ENCODE assay signal across 22 cellular contexts in the genomic region with DNA sequence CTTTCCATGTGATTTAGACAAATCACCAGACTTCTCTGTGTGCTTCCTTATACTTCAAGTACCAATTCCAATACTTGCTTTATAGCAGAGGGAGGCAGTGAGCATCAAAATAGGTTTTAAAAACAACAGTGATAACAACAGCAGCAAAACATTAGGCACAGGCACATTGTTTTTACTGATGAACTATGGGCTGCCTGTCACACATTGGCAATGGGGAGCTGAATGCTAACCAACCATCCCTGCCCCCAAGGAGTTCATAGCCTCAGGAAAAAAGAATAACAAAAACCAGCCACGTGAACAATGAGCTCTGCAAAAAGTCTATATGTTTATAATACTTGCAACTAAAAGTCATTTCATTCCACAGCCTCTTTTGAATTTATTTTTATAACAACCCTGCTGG.
DNase-seq lines count a peak whose midpoint lies in the region; ATAC-seq, FAIRE-seq and TF ChIP-seq lines count a peak whose summit lies in the region.
"Had no signal": no experiment of that assay in that cellular context is flagged by ENCODE, and none has a peak within 500 bp of the region (broad histone marks: within the 10 kb centered on the region; RNA-seq: fewer than 3 reads in every experiment).

No MANE protein-coding gene starts in this region.

- H3K4me1 ChIP-seq in HUES48 (ENCODE audit: control insufficient read depth, insufficient read depth, low read length): peaks cover 28% of the 10 kb centered on the region
- H3K4me1 ChIP-seq: pancreas had no signal

- TF ChIP-seq CTCF in glutamatergic neuron (IDR thresholded peaks at IDR 0.05; ENCODE audit: partially characterized antibody, unreplicated experiment): no peak
- no peak for TF ChIP-seq CTCF in nephron progenitor cell (IDR thresholded peaks at IDR 0.05)
- no peak for TF ChIP-seq CTCF in coronary artery (IDR thresholded peaks at IDR 0.05)

- no peak overlapping the region for H3K4me3 Mint-ChIP-seq in glutamatergic neuron (ENCODE audit: unreplicated experiment)
- no peak overlapping the region for H3K4me3 Mint-ChIP-seq in stimulated activated memory B cell treated with anti-CD40 and anti-IgM and Interleukin-4, amounts not matched to agents 10 μg/mL and 1 μg/mL and 100 μg/mL, for 72 hours
- no peak overlapping the region for H3K4me3 Mint-ChIP-seq in nephron progenitor cell
- H3K4me3 Mint-ChIP-seq: activated CD4-positive, alpha-beta T cell treated with anti-CD3 and anti-CD28 coated beads for 36 hours; activated CD8-positive, alpha-beta memory T cell treated with anti-CD3 and anti-CD28 coated beads, Interleukin-2, amount 10 ng/mL, durations not matched to agents 7 days and 5 days had no signal

- H3K27me3 Mint-ChIP-seq in glutamatergic neuron (ENCODE audit: unreplicated experiment) (no peaks in the 10 kb centered on the region), nephron progenitor cell (ENCODE audit: low read depth, poor library complexity) (peaks cover 4% of the 10 kb centered on the region)
- no peaks in the 10 kb centered on the region for H3K27me3 Mint-ChIP-seq in stimulated activated memory B cell treated with anti-CD40 and anti-IgM and Interleukin-4, amounts not matched to agents 10 μg/mL and 1 μg/mL and 100 μg/mL, for 72 hours
- H3K27me3 Mint-ChIP-seq: activated CD4-positive, alpha-beta T cell treated with anti-CD3 and anti-CD28 coated beads for 36 hours; activated CD8-positive, alpha-beta memory T cell treated with anti-CD3 and anti-CD28 coated beads, Interleukin-2, amount 10 ng/mL, durations not matched to agents 7 days and 5 days had no signal

- H3K36me3 ChIP-seq in HUES48 (ENCODE audit: control insufficient read depth, insufficient read depth, low read length): no peaks in the 10 kb centered on the region
- H3K36me3 ChIP-seq: ascending aorta, pancreas had no signal

- no peak overlapping the region for H3K9ac ChIP-seq in HUES48 (ENCODE audit: low read depth, low read length)

- H3K27ac Mint-ChIP-seq in glutamatergic neuron (ENCODE audit: unreplicated experiment): peak overlapping the region; percentile 49
- peak overlapping the region; percentile 3 for H3K27ac Mint-ChIP-seq in stimulated activated memory B cell treated with anti-CD40 and anti-IgM and Interleukin-4, amounts not matched to agents 10 μg/mL and 1 μg/mL and 100 μg/mL, for 72 hours
- H3K27ac Mint-ChIP-seq in nephron progenitor cell: no peak overlapping the region
- H3K27ac Mint-ChIP-seq: activated CD4-positive, alpha-beta T cell treated with anti-CD3 and anti-CD28 coated beads for 36 hours; activated CD8-positive, alpha-beta memory T cell treated with anti-CD3 and anti-CD28 coated beads, Interleukin-2, amount 10 ng/mL, durations not matched to agents 7 days and 5 days had no signal

- DNase-seq in amniotic stem cell (lab: John Stamatoyannopoulos, UW) (peak; percentile 2), glutamatergic neuron (no peak), nephron progenitor cell (no peak), coronary artery (ENCODE audit: low spot score) (no peak), GM19239 (ENCODE audit: insufficient read length, low spot score) (no peak)
- DNase-seq: activated CD4-positive, alpha-beta T cell treated with anti-CD3 and anti-CD28 coated beads for 36 hours; activated CD8-positive, alpha-beta memory T cell treated with anti-CD3 and anti-CD28 coated beads, Interleukin-2, amount 10 ng/mL, durations not matched to agents 7 days and 5 days; activated effector memory CD4-positive, alpha-beta T cell treated with anti-CD3 and anti-CD28 coated beads, Interleukin-2, amount 50 U/mL, for 16 hours; AML-193; Calu3; cortex of kidney; MM.1S; mucosa of descending colon; NCI-H82; pancreas; stimulated activated CD4-positive, alpha-beta T cell treated with anti-CD3 and anti-CD28 coated beads, Interleukin-4, amount 100 ng/mL, for 4 hours had no signal

- H3K36me3 Mint-ChIP-seq in glutamatergic neuron (ENCODE audit: unreplicated experiment) (no peaks in the 10 kb centered on the region), nephron progenitor cell (ENCODE audit: low read depth) (no peaks in the 10 kb centered on the region)
- no peaks in the 10 kb centered on the region for H3K36me3 Mint-ChIP-seq in stimulated activated memory B cell treated with anti-CD40 and anti-IgM and Interleukin-4, amounts not matched to agents 10 μg/mL and 1 μg/mL and 100 μg/mL, for 72 hours

- no peak for FAIRE-seq in GM19239 (lab: Jason Lieb, UNC)
- FAIRE-seq: pancreas had no signal

- no peak for ATAC-seq in stimulated activated memory B cell treated with anti-CD40 and anti-IgM and Interleukin-4, amounts not matched to agents 10 μg/mL and 1 μg/mL and 100 μg/mL, for 72 hours
- ATAC-seq in GM21619 (IDR thresholded peaks at IDR 0.05; ENCODE audit: unreplicated experiment): no peak
- ATAC-seq: activated CD4-positive, alpha-beta T cell treated with anti-CD3 and anti-CD28 coated beads for 36 hours; activated CD8-positive, alpha-beta memory T cell treated with anti-CD3 and anti-CD28 coated beads, Interleukin-2, amount 10 ng/mL, durations not matched to agents 7 days and 5 days; left lobe of liver; mucosa of descending colon; pancreas had no signal

- H3K4me1 Mint-ChIP-seq in glutamatergic neuron (ENCODE audit: low read depth, unreplicated experiment) (peaks cover 16% of the 10 kb centered on the region), nephron progenitor cell (peaks cover 42% of the 10 kb centered on the region)
- H3K4me1 Mint-ChIP-seq in stimulated activated memory B cell treated with anti-CD40 and anti-IgM and Interleukin-4, amounts not matched to agents 10 μg/mL and 1 μg/mL and 100 μg/mL, for 72 hours: peaks cover 10% of the 10 kb centered on the region

- H3K9me3 Mint-ChIP-seq in glutamatergic neuron (ENCODE audit: unreplicated experiment) (peaks cover 2% of the 10 kb centered on the region), nephron progenitor cell (no peaks in the 10 kb centered on the region)
- no peaks in the 10 kb centered on the region for H3K9me3 Mint-ChIP-seq in stimulated activated memory B cell treated with anti-CD40 and anti-IgM and Interleukin-4, amounts not matched to agents 10 μg/mL and 1 μg/mL and 100 μg/mL, for 72 hours

- H3K27me3 ChIP-seq in HUES48 (ENCODE audit: control insufficient read depth, insufficient read depth, low read length): no peaks in the 10 kb centered on the region
- H3K27me3 ChIP-seq: ascending aorta, pancreas had no signal

- H3K9me3 ChIP-seq in HUES48 (ENCODE audit: control insufficient read depth, insufficient read depth, low read length): no peaks in the 10 kb centered on the region
- H3K9me3 ChIP-seq: ascending aorta, mucosa of descending colon, pancreas had no signal

- H3K4me3 ChIP-seq in HUES48 (ENCODE audit: low read depth, low read length) (no peak overlapping the region), coronary artery (no peak overlapping the region)
- H3K4me3 ChIP-seq: ascending aorta, mucosa of descending colon, pancreas, skin epidermis had no signal

- H3K27ac ChIP-seq in HUES48 (ENCODE audit: low read depth, low read length): peak overlapping the region; percentile 52
- H3K27ac ChIP-seq in coronary artery: no peak overlapping the region
- H3K27ac ChIP-seq: pancreas, skin epidermis had no signal
